13 cellular contexts compared by ENCODE assay signal in genomic region chr3:194274424-194275085, GRCh38.
DNase-seq lines count a peak whose midpoint lies in the region; ATAC-seq and TF ChIP-seq lines count a peak whose summit lies in the region.
"Had no signal": no experiment of that assay in that cellular context is flagged by ENCODE, and none has a peak within 500 bp of the region (broad histone marks: within the 10 kb centered on the region; RNA-seq: fewer than 3 reads in every experiment).

No MANE protein-coding gene starts in this region.

- H3K9me3 ChIP-seq in A673 (ENCODE audit: low read depth, low read length, poor library complexity, severe bottlenecking): no peaks in the 10 kb centered on the region
- H3K9me3 ChIP-seq: uterus had no signal

- BruUV-seq in A673 (replicated peaks; lab: Mats Ljungman, UMichigan): no TSS peak

- no peak overlapping the region for H3K4me3 ChIP-seq in A673 (ENCODE audit: low read depth, low read length, poor library complexity, severe bottlenecking)
- no peak overlapping the region for H3K4me3 ChIP-seq in brain microvascular endothelial cell (ENCODE audit: low read depth, low read length)
- H3K4me3 ChIP-seq: uterus had no signal

- no peaks in the 10 kb centered on the region for H3K27me3 Mint-ChIP-seq in natural killer cell treated with Interleukin-12 subunit alpha and Interleukin-12 subunit beta and Interleukin-15 and Interleukin-18, amount 100 ng/mL, for 72 hours

- intact Hi-C loops in A673 (cut with micrococcal nuclease; ENCODE audit: unreplicated experiment): no loop called here

- H3K27me3 ChIP-seq in A673 (replicated peaks; ENCODE audit: insufficient read depth, low read depth, low read length, poor library complexity) (no peaks in the 10 kb centered on the region), brain microvascular endothelial cell (replicated peaks) (no peaks in the 10 kb centered on the region)
- H3K27me3 ChIP-seq: uterus had no signal

- POLR2A ChIA-PET in A673 (lab: Charles Lee; ENCODE audit: low non-redundant PET): no interaction called here

- no peak for TF ChIP-seq CTCF in A673 (conservative IDR thresholded peaks at IDR 0.05; ENCODE audit: low read depth, low read length)
- TF ChIP-seq CTCF in brain microvascular endothelial cell (IDR thresholded peaks at IDR 0.05; ENCODE audit: low read depth, low read length, missing control alignments): peak; percentile 10

- no peak overlapping the region for H3K4me3 Mint-ChIP-seq in natural killer cell treated with Interleukin-12 subunit alpha and Interleukin-12 subunit beta and Interleukin-15 and Interleukin-18, amount 100 ng/mL, for 72 hours
- H3K4me3 Mint-ChIP-seq: activated naive CD4-positive, alpha-beta T cell treated with anti-CD3 and anti-CD28 coated beads for 36 hours had no signal

- H3K36me3 Mint-ChIP-seq in natural killer cell treated with Interleukin-12 subunit alpha and Interleukin-12 subunit beta and Interleukin-15 and Interleukin-18, amount 100 ng/mL, for 72 hours: no peaks in the 10 kb centered on the region

- DNase-seq in A673 (ENCODE audit: low spot score): no peak
- peak; percentile 35 for DNase-seq in HT-29 (ENCODE audit: low spot score)
- DNase-seq in brain microvascular endothelial cell: no peak
- DNase-seq in natural killer cell treated with Interleukin-12 subunit alpha and Interleukin-12 subunit beta and Interleukin-15 and Interleukin-18, amount 100 ng/mL, for 72 hours (ENCODE audit: low spot score): peak; percentile 44
- no peak for DNase-seq in NCI-H2107 (lab: John Stamatoyannopoulos, UW)
- no peak for DNase-seq in NCI-H1436 treated with DMSO at 0.1 percent for 48 hours (lab: John Stamatoyannopoulos, UW)
- no peak for DNase-seq in SKM-1 (lab: John Stamatoyannopoulos, UW; ENCODE audit: unreplicated experiment)
- DNase-seq: activated naive CD4-positive, alpha-beta T cell treated with anti-CD3 and anti-CD28 coated beads for 36 hours; midbrain; NCI-H510A; T-helper 9 cell had no signal

- H3K27ac Mint-ChIP-seq in natural killer cell treated with Interleukin-12 subunit alpha and Interleukin-12 subunit beta and Interleukin-15 and Interleukin-18, amount 100 ng/mL, for 72 hours: peak overlapping the region; percentile 43 to 68
- H3K27ac Mint-ChIP-seq: activated naive CD4-positive, alpha-beta T cell treated with anti-CD3 and anti-CD28 coated beads for 36 hours had no signal

- CTCF ChIA-PET in A673 (lab: Charles Lee): no interaction called here

- in situ Hi-C loops in brain microvascular endothelial cell (cut with HindIII; ENCODE audit: low pct_ligation_motif_present, low sequenced_read_pairs): no loop called here

- H3K36me3 ChIP-seq in A673 (ENCODE audit: insufficient read depth, low read length, poor library complexity, severe bottlenecking) (no peaks in the 10 kb centered on the region), brain microvascular endothelial cell (replicated peaks) (no peaks in the 10 kb centered on the region)
- H3K36me3 ChIP-seq: uterus had no signal

- no peaks in the 10 kb centered on the region for H3K9me3 Mint-ChIP-seq in natural killer cell treated with Interleukin-12 subunit alpha and Interleukin-12 subunit beta and Interleukin-15 and Interleukin-18, amount 100 ng/mL, for 72 hours
- H3K9me3 Mint-ChIP-seq: activated naive CD4-positive, alpha-beta T cell treated with anti-CD3 and anti-CD28 coated beads for 36 hours had no signal

- peaks cover 33% of the 10 kb centered on the region for H3K4me1 ChIP-seq in A673 (ENCODE audit: insufficient read depth, low read length, poor library complexity, severe bottlenecking)

- H3K4me1 Mint-ChIP-seq in natural killer cell treated with Interleukin-12 subunit alpha and Interleukin-12 subunit beta and Interleukin-15 and Interleukin-18, amount 100 ng/mL, for 72 hours (ENCODE audit: low read depth in 2 of 2): peaks cover 18 to 19% of the 10 kb centered on the region in 2 donors

- ATAC-seq in natural killer cell treated with Interleukin-12 subunit alpha and Interleukin-12 subunit beta and Interleukin-15 and Interleukin-18, amount 100 ng/mL, for 72 hours: no peak
- no peak for ATAC-seq in GM18520 (IDR thresholded peaks at IDR 0.05; ENCODE audit: unreplicated experiment)

- H3K27ac ChIP-seq in A673 (ENCODE audit: low read depth, low read length, poor library complexity, severe bottlenecking) (peak overlapping the region; percentile 38), brain microvascular endothelial cell (no peak overlapping the region)

Comparison
In these comparisons a context has a peak if more than half of its experiments do, and no peak if none do; other contexts are left out.
1. DNase-seq: peak in HT-29 (single experiment) and natural killer cell treated with Interleukin-12 subunit alpha and Interleukin-12 subunit beta and Interleukin-15 and Interleukin-18, amount 100 ng/mL, for 72 hours (single experiment); none in A673 (single experiment), brain microvascular endothelial cell (single experiment), NCI-H2107 (single experiment), NCI-H1436 treated with DMSO at 0.1 percent for 48 hours (single experiment) and SKM-1 (single experiment).